ENCODE assay signal across 2 cellular contexts in genomic region chrX:2989565-2989964, GRCh38.
A peak's percentile ranks its signal among the peaks of the same experiment; 100 is the strongest.
TF ChIP-seq lines count a peak whose summit lies in the region.

No MANE protein-coding gene starts in this region.

TF ChIP-seq in A549, 52 proteins besides CTCF, POLR2A, EP300 and RAD21 (continued from another document):
- TF ChIP-seq ATOH8 (CRISPR knock-in tag; IDR thresholded peaks at IDR 0.05; ENCODE audit: low read depth) = no peak

TF ChIP-seq in SK-N-SH, 30 proteins besides CTCF, POLR2A, EP300 and RAD21:
- TF ChIP-seq REST (IDR thresholded peaks at IDR 0.05; ENCODE audit: low read depth, low read length) (no peak), TCF12 (IDR thresholded peaks at IDR 0.05) (peak; percentile 15; the same call in 1 of the 2 replicates), FOXJ3 (CRISPR knock-in tag; IDR thresholded peaks at IDR 0.05) (no peak), JUND (IDR thresholded peaks at IDR 0.05) (peak; percentile 14; the same call in 1 of the 2 replicates), PBX3 (IDR thresholded peaks at IDR 0.05) (peak; percentile 40; the same call in 1 of the 2 replicates)
